In genomic region chr17:16973760-16974540, GRCh38 we compare ENCODE assay signal across 14 cellular contexts. TPM values are rescaled to one million over a fixed set of nuclear protein-coding genes. Genes with fewer than 3 reads are reported as not detected.
DNase-seq lines count a peak whose midpoint lies in the region; ATAC-seq and TF ChIP-seq lines count a peak whose summit lies in the region.
"Had no signal": no experiment of that assay in that cellular context is flagged by ENCODE, and none has a peak within 500 bp of the region (broad histone marks: within the 10 kb centered on the region; RNA-seq: fewer than 3 reads in every experiment).

No MANE protein-coding gene starts in this region.

- H3K27ac Mint-ChIP-seq in activated CD4-positive, alpha-beta T cell treated with anti-CD3 and anti-CD28 coated beads, Interleukin-2, amount 10 ng/mL, durations not matched to agents 7 days and 5 days: no peak overlapping the region

- no peak for TF ChIP-seq POLR2A in esophagus muscularis mucosa (IDR thresholded peaks at IDR 0.05; ENCODE audit: low read depth)

- peak; percentile 48 for DNase-seq in GM13977 (ENCODE audit: low spot score)
- DNase-seq in esophagus muscularis mucosa (ENCODE audit: extremely low spot score): peak; percentile 60
- no peak for DNase-seq in NCI-H1105 treated with DMSO at 0.1 percent for 48 hours (lab: John Stamatoyannopoulos, UW)
- no peak for DNase-seq in activated CD4-positive, alpha-beta T cell treated with anti-CD3 and anti-CD28 coated beads, Interleukin-2, amount 10 ng/mL, durations not matched to agents 7 days and 5 days
- DNase-seq in KG1 (lab: John Stamatoyannopoulos, UW): no peak
- DNase-seq in AML-193 (lab: John Stamatoyannopoulos, UW): no peak
- DNase-seq: C1 segment of cervical spinal cord; islet precursor cell; naive thymus-derived CD8-positive, alpha-beta T cell; T-helper 9 cell had no signal

- H3K36me3 Mint-ChIP-seq in activated CD4-positive, alpha-beta T cell treated with anti-CD3 and anti-CD28 coated beads, Interleukin-2, amount 10 ng/mL, durations not matched to agents 7 days and 5 days (ENCODE audit: low read depth): no peaks in the 10 kb centered on the region
- H3K36me3 Mint-ChIP-seq: naive thymus-derived CD8-positive, alpha-beta T cell had no signal

- no peaks in the 10 kb centered on the region for H3K9me3 Mint-ChIP-seq in activated CD4-positive, alpha-beta T cell treated with anti-CD3 and anti-CD28 coated beads, Interleukin-2, amount 10 ng/mL, durations not matched to agents 7 days and 5 days
- H3K9me3 Mint-ChIP-seq: naive thymus-derived CD8-positive, alpha-beta T cell had no signal

- no peaks in the 10 kb centered on the region for H3K36me3 ChIP-seq in esophagus muscularis mucosa

- in situ Hi-C loops in GM13977 (cut with MboI; ENCODE audit: low pct_unique_long_range_greater_than_20kb, low sequenced_read_pairs, unreplicated experiment): no loop called here

- H3K27me3 Mint-ChIP-seq in activated CD4-positive, alpha-beta T cell treated with anti-CD3 and anti-CD28 coated beads, Interleukin-2, amount 10 ng/mL, durations not matched to agents 7 days and 5 days: peaks cover 5% of the 10 kb centered on the region

- peaks cover 14% of the 10 kb centered on the region for H3K4me1 Mint-ChIP-seq in activated CD4-positive, alpha-beta T cell treated with anti-CD3 and anti-CD28 coated beads, Interleukin-2, amount 10 ng/mL, durations not matched to agents 7 days and 5 days

- no peaks in the 10 kb centered on the region for H3K9me3 ChIP-seq in esophagus muscularis mucosa

- CTCF ChIA-PET in activated CD4-positive, alpha-beta T cell treated with anti-CD3 and anti-CD28 coated beads, Interleukin-2, amount 10 ng/mL, durations not matched to agents 7 days and 5 days (lab: Charles Lee): interaction anchor here (0.6 to 1.4 kb wide), 3 partner anchors 14 to 282 kb away, joined by 3 to 4 read pairs (median 3); no protein-coding TSS in a partner anchor

- no peak overlapping the region for H3K4me3 Mint-ChIP-seq in activated CD4-positive, alpha-beta T cell treated with anti-CD3 and anti-CD28 coated beads, Interleukin-2, amount 10 ng/mL, durations not matched to agents 7 days and 5 days

- no peaks in the 10 kb centered on the region for H3K4me1 ChIP-seq in esophagus muscularis mucosa

- WGBS in esophagus muscularis mucosa: 82% methylated on average over 13 of the region's 13 CpGs

- H3K4me3 ChIP-seq in esophagus muscularis mucosa: no peak overlapping the region
- H3K4me3 ChIP-seq: coronary artery had no signal

- TF ChIP-seq EP300 in esophagus muscularis mucosa (IDR thresholded peaks at IDR 0.05): no peak

- H3K27me3 ChIP-seq in esophagus muscularis mucosa: peaks cover 0 to 17% (median 0%) of the 10 kb centered on the region in 4 donors

- no peak overlapping the region for H3K27ac ChIP-seq in esophagus muscularis mucosa (replicated peaks in 1 of 4)
- H3K27ac ChIP-seq: coronary artery had no signal

- intact Hi-C loops in esophagus muscularis mucosa (cut with DNase I): no loop called here

- peak; percentile 26 for ATAC-seq in GM19463 (IDR thresholded peaks at IDR 0.05; ENCODE audit: unreplicated experiment)
- peak; percentile 27 for ATAC-seq in HG03442 (IDR thresholded peaks at IDR 0.05; ENCODE audit: unreplicated experiment)

- TF ChIP-seq CTCF in GM13977 (IDR thresholded peaks at IDR 0.05; ENCODE audit: extremely low read depth, insufficient read depth, missing control alignments) (no peak), esophagus muscularis mucosa (IDR thresholded peaks at IDR 0.05) (no peak)

- POLR2A ChIA-PET in activated CD4-positive, alpha-beta T cell treated with anti-CD3 and anti-CD28 coated beads, Interleukin-2, amount 10 ng/mL, durations not matched to agents 7 days and 5 days (lab: Charles Lee): interaction anchor here (0.6 kb wide), 1 partner anchor 74 kb away, joined by 5 read pairs; no protein-coding TSS in a partner anchor

RNA-seq across cellular contexts. Expression of gene TNFRSF13B, which starts 2.0 kb away (rescaled TPM):
- total RNA-seq in esophagus muscularis mucosa: under 1 TPM in 1 of 4 donors, not detected in 3; 0.66 TPM
- total RNA-seq in activated CD4-positive, alpha-beta T cell treated with anti-CD3 and anti-CD28 coated beads, Interleukin-2, amount 10 ng/mL, durations not matched to agents 7 days and 5 days: not detected
- total RNA-seq: MCF 10A had no signal

Comparison
In these comparisons a context has a peak if more than half of its experiments do, and no peak if none do; other contexts are left out.
1. DNase-seq: peak in GM13977 (single experiment) and esophagus muscularis mucosa (single experiment); none in NCI-H1105 treated with DMSO at 0.1 percent for 48 hours (single experiment), activated CD4-positive, alpha-beta T cell treated with anti-CD3 and anti-CD28 coated beads, Interleukin-2, amount 10 ng/mL, durations not matched to agents 7 days and 5 days (single experiment), KG1 (single experiment) and AML-193 (0 of 2).